9 cellular contexts compared by ENCODE assay signal in the genomic region with DNA sequence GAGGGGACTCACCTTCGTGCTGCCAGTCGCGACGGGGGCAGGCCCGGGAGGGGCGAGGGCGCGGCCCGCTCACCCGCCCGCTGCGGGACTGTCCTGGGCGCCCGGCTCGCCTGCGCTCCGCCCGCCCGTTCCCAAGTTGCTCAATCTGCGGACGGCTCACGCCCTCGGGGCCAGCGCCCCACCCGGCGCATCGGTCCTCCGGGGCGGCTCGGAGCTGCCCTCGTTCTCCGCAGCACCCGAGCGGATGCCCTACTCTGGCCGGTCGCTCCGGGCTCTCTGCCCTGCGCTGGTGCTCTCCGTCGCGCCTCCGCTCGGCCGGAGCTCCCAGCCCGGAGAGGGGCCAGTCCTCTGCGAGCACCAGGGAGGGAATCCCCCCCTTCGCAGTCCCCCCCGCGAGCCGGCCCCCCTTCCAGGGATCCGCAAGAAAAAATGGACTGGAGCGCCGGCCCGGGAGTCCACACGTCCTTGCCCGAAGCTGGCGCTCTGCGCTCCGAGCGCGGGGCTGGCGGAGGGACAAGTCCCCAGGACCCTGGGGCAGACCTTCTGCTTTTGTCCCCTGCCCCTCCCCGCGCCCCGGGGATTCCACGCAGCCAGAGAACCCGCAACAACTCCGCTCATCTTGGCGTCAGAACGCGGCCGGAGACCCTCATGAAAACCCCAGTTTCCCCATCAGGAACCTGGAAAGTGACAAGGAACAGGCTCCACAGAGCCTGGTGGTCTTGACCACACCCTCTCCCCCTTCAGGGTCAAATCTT. TPM values are rescaled to one million over a fixed set of nuclear protein-coding genes. Genes with fewer than 3 reads are reported as not detected.
DNase-seq lines count a peak whose midpoint lies in the region; ATAC-seq, FAIRE-seq and TF ChIP-seq lines count a peak whose summit lies in the region.
"Had no signal": no experiment of that assay in that cellular context is flagged by ENCODE, and none has a peak within 500 bp of the region (broad histone marks: within the 10 kb centered on the region; RNA-seq: fewer than 3 reads in every experiment).

Gene RSPO1, minus strand, starts transcription at position 339 of the 755 bp plus-strand sequence. CDS start 5,231 bp downstream, outside the sequence.

- TF ChIP-seq POLR2A in heart left ventricle (IDR thresholded peaks at IDR 0.05) (no peak), K562 (conservative IDR thresholded peaks at IDR 0.05) (no peak)

- H3K36me3 ChIP-seq in heart left ventricle, result no peaks in the 10 kb centered on the region
- H3K36me3 ChIP-seq in K562 (ENCODE audit: control insufficient read depth, insufficient read depth, low read length), result no peaks in the 10 kb centered on the region
- no peaks in the 10 kb centered on the region for H3K36me3 ChIP-seq in urinary bladder (ENCODE audit: insufficient read depth)

- ATAC-seq in heart left ventricle (peak in 2 of 4 donors; percentile 25 to 34), K562 (peak; percentile 58), left colon (peak; percentile 49), GM21576 (IDR thresholded peaks at IDR 0.05; ENCODE audit: unreplicated experiment) (no peak), HG03159 (IDR thresholded peaks at IDR 0.05; ENCODE audit: unreplicated experiment) (no peak)

- no peak within 1 kb of the TSS for H2AFZ ChIP-seq in K562 (ENCODE audit: low read depth, low read length)

- H3K27me3 ChIP-seq in heart left ventricle (peaks cover 38 to 97% (median 65%) of the 10 kb centered on the region in 9 donors), K562 (ENCODE audit: control insufficient read depth in 2 of 2, insufficient read depth in 2 of 2, low read length in 2 of 2) (peaks cover 78 to 86% of the 10 kb centered on the region in 2 experiments)

- no TSS peak for BruUV-seq in K562 (replicated peaks; lab: Mats Ljungman, UMichigan)

- peak in 1 of 5 donors; percentile 47 for DNase-seq in heart left ventricle
- no peak for DNase-seq in cardiac septum (ENCODE audit: low spot score)
- DNase-seq in K562 (ENCODE audit: extremely low read depth in 1 of 4, low spot score in 3 of 4), result peak in 2 of 4 experiments; percentile 31 to 33
- peak in 1 of 2 donors; percentile 11 for DNase-seq in left colon
- DNase-seq in stimulated activated naive CD4-positive, alpha-beta T cell treated with Interleukin-2 at 50 U/mL for 16 hours (lab: John Stamatoyannopoulos, UW), result no peak

- in situ Hi-C loops in K562 (cut with MboI), result no loop called here

- no peaks in the 10 kb centered on the region for H3K79me2 ChIP-seq in K562 (ENCODE audit: control insufficient read depth, insufficient read depth, low read length)

- POLR2A ChIA-PET in K562 (lab: Yijun Ruan, JAX), result interaction anchor here (0.7 to 1.2 kb wide), 3 partner anchors 10 to 160 kb away, joined by 3 read pairs; partner anchors contain the start of gene ZC3H12A

- H3K4me3 ChIP-seq in heart left ventricle (peak within 1 kb of the TSS in 9 of 12 donors; percentile 2 to 39 (median 27)), K562 (no peak within 1 kb of the TSS), urinary bladder (ENCODE audit: low read depth, low read length) (peak within 1 kb of the TSS; percentile 51)

- H3K4me1 ChIP-seq in heart left ventricle, result peaks cover 0 to 18% (median 0%) of the 10 kb centered on the region in 12 donors
- peaks cover 0 to 22% of the 10 kb centered on the region in 2 experiments; a peak in 1 of 5 replicates for H3K4me1 ChIP-seq in K562 (replicated peaks in 1 of 2; ENCODE audit: control insufficient read depth in 2 of 2, insufficient read depth in 2 of 2, low read length in 2 of 2)
- peaks cover 2% of the 10 kb centered on the region for H3K4me1 ChIP-seq in urinary bladder (ENCODE audit: insufficient read depth)

- 1 to 2% (median 1%) methylated on average over 26 to 72 of the region's 72 CpGs for WGBS in heart left ventricle, 4 donors
- WGBS in K562 (ENCODE audit: insufficient coverage, low coverage, missing lambda C conversion rate), result 14% methylated on average over 59 of the region's 72 CpGs
- 1% methylated on average over 72 of the region's 72 CpGs for WGBS in urinary bladder

- no peaks in the 10 kb centered on the region for H3K9me1 ChIP-seq in K562 (ENCODE audit: control insufficient read depth, insufficient read depth, low read length)

- CTCF ChIA-PET in K562 (lab: Yijun Ruan, JAX; ENCODE audit: low intra/inter-chr PET ratio), result no interaction called here

- TF ChIP-seq RAD21 in K562 (CRISPR knock-in tag; conservative IDR thresholded peaks at IDR 0.05 in 1 of 2, IDR thresholded peaks at IDR 0.05 in 1 of 2), result no peak

- TF ChIP-seq CTCF in heart left ventricle (IDR thresholded peaks at IDR 0.05) (no peak), K562 (IDR thresholded peaks at IDR 0.05 in 2 of 3, conservative IDR thresholded peaks at IDR 0.05 in 1 of 3; ENCODE audit: insufficient read depth in 2 of 3, low read depth in 1 of 3, low read length in 3 of 3) (no peak)

- H3K27ac ChIP-seq in heart left ventricle (no peak within 1 kb of the TSS), K562 (ENCODE audit: extremely low read depth, low read depth, low read length) (no peak within 1 kb of the TSS), urinary bladder (ENCODE audit: low read depth) (no peak within 1 kb of the TSS)

- no peak for TF ChIP-seq EP300 in K562 (IDR thresholded peaks at IDR 0.05; ENCODE audit: low read length)

- H3K9me3 ChIP-seq in heart left ventricle (no peaks in the 10 kb centered on the region), K562 (replicated peaks; ENCODE audit: control insufficient read depth, insufficient read depth, low read depth, low read length) (no peaks in the 10 kb centered on the region)

- no peak within 1 kb of the TSS; a peak in 1 of 4 replicates for H3K9ac ChIP-seq in K562 (ENCODE audit: insufficient read depth in 1 of 2, low read depth in 2 of 2, low read length in 2 of 2)

- no peak for FAIRE-seq in K562 (lab: Jason Lieb, UNC)

- H3K4me2 ChIP-seq in K562 (ENCODE audit: insufficient read depth, low read length), result no peak within 1 kb of the TSS

- intact Hi-C loops in heart left ventricle (cut with DNase I) (no loop called here), cardiac septum (cut with DNase I) (no loop called here), K562 (cut with micrococcal nuclease) (no loop called here), left colon (cut with DNase I, micrococcal nuclease) (no loop called here)

- H4K20me1 ChIP-seq in K562 (replicated peaks; ENCODE audit: control insufficient read depth, insufficient read depth, low read length), result peaks cover 14% of the 10 kb centered on the region

TF ChIP-seq in K562, 482 proteins besides CTCF, POLR2A, EP300 and RAD21:
- TF ChIP-seq RBM17 (IDR thresholded peaks at IDR 0.05; ENCODE audit: borderline replicate concordance, low read depth, low read length), result no peak
- no peak for TF ChIP-seq XRCC5 (IDR thresholded peaks at IDR 0.05; ENCODE audit: low read depth, low read length)
- TF ChIP-seq ZNF263 (CRISPR knock-in tag; IDR thresholded peaks at IDR 0.05; ENCODE audit: borderline replicate concordance), result no peak
- TF ChIP-seq, protein P1, sequence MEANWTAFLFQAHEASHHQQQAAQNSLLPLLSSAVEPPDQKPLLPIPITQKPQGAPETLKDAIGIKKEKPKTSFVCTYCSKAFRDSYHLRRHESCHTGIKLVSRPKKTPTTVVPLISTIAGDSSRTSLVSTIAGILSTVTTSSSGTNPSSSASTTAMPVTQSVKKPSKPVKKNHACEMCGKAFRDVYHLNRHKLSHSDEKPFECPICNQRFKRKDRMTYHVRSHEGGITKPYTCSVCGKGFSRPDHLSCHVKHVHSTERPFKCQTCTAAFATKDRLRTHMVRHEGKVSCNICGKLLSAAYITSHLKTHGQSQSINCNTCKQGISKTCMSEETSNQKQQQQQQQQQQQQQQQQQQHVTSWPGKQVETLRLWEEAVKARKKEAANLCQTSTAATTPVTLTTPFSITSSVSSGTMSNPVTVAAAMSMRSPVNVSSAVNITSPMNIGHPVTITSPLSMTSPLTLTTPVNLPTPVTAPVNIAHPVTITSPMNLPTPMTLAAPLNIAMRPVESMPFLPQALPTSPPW (CRISPR knock-in tag; IDR thresholded peaks at IDR 0.05), result peak; percentile 58
- no peak for TF ChIP-seq RFX5 (IDR thresholded peaks at IDR 0.05; ENCODE audit: low read depth, low read length)
- TF ChIP-seq HNRNPLL (IDR thresholded peaks at IDR 0.05; ENCODE audit: low read depth, low read length, poor library complexity, severe bottlenecking), result peak; percentile 52

RNA-seq across cellular contexts. Expression of gene RSPO1, which starts in this region (rescaled TPM):
- 10 to 100 TPM in 1 of 9 donors, not detected in 8; 13.2 TPM for total RNA-seq in heart left ventricle
- polyA plus RNA-seq in heart left ventricle, result not detected
- not detected for total RNA-seq in cardiac septum
- total RNA-seq in K562 (2011; cell fraction: chromatin; rRNA removed; ENCODE audit: low replicate concordance), result not detected in 2 replicates
- total RNA-seq in K562 (2011; cell fraction: nucleolus; rRNA removed), result not detected in 2 replicates
- not detected in 2 replicates for total RNA-seq in K562 (2011; cell fraction: nucleoplasm; rRNA removed)
- total RNA-seq in K562 (2014; rRNA removed), result not detected in 2 replicates
- total RNA-seq in K562 (2014; rRNA removed; fragmentation: Illumina TruSeq; extraction: Trizol), result not detected in 2 replicates
- total RNA-seq in K562 (2015; rRNA removed; fragmentation: Illumina TruSeq; extraction: Trizol), result not detected in 2 replicates
- not detected in 2 replicates for total RNA-seq in K562 (2021)
- polyA plus RNA-seq in K562 (2011; rRNA removed), result not detected in 2 replicates
- polyA plus RNA-seq in K562 (2011; cell fraction: cytosol; rRNA removed), result not detected in 2 replicates
- polyA plus RNA-seq in K562 (2011; cell fraction: nucleus; rRNA removed), result not detected in 2 replicates
- polyA plus RNA-seq in K562 (2012), result not detected in 2 replicates
- polyA plus RNA-seq in K562 (2014; fragmentation: Illumina TruSeq; extraction: Trizol), result not detected in 2 replicates
- not detected for polyA plus RNA-seq in K562 (2014; fragmentation: Nextera tagmentation; extraction: Ambion mirVana)
- not detected in 2 replicates for polyA plus RNA-seq in K562 (2014; rRNA removed)
- not detected in 2 replicates for polyA minus RNA-seq in K562 (2011; rRNA and poly(A)+ RNA removed)
- polyA minus RNA-seq in K562 (2011; cell fraction: cytosol; rRNA and poly(A)+ RNA removed), result not detected in 2 replicates
- not detected in 2 replicates for polyA minus RNA-seq in K562 (2011; cell fraction: nucleus; rRNA and poly(A)+ RNA removed)
- total RNA-seq in left colon, result under 1 TPM; 0.52 to 0.78 TPM
- 0.21 TPM for total RNA-seq in urinary bladder
- 2.2 TPM for polyA plus RNA-seq in urinary bladder
- total RNA-seq: LHCN-M2 had no signal

Comparison
In these comparisons a context has a peak if more than half of its experiments do, and no peak if none do; other contexts are left out.
1. Peak in ATAC-seq in K562; RNA of the gene not detected or under 1 TPM.
2. Peak in ATAC-seq in left colon; RNA of the gene not detected or under 1 TPM.